Comparison of ENCODE assay signal across 1 cellular context in the genomic region with DNA sequence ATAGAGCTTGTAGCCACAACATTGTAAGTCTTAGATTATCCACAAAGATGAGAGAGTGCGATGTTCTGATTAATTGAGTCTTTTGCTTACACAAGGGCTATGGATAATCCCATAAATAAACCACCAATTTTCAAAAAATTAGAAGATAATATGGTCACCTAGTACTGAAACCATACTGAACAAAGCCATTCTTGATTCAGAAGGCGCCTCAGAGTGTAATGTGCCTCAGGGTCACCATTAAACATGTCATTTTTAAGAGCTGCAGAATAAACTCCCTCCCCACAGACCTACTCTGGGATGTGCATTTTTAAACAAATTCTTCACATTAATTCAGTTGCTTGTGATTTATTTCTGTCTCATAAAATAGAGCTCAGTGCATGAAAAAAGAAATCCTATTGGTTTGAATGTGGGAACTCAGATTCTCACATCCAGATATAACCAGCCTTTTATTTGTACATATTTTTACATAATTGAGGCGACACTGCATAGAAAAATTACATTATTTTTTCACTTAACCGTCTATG.
TF ChIP-seq lines count a peak whose summit lies in the region.

No MANE protein-coding gene starts in this region.

TF ChIP-seq in HepG2, 621 proteins besides CTCF, POLR2A, EP300 and RAD21 (continued from another document):
- TF ChIP-seq, protein P1, sequence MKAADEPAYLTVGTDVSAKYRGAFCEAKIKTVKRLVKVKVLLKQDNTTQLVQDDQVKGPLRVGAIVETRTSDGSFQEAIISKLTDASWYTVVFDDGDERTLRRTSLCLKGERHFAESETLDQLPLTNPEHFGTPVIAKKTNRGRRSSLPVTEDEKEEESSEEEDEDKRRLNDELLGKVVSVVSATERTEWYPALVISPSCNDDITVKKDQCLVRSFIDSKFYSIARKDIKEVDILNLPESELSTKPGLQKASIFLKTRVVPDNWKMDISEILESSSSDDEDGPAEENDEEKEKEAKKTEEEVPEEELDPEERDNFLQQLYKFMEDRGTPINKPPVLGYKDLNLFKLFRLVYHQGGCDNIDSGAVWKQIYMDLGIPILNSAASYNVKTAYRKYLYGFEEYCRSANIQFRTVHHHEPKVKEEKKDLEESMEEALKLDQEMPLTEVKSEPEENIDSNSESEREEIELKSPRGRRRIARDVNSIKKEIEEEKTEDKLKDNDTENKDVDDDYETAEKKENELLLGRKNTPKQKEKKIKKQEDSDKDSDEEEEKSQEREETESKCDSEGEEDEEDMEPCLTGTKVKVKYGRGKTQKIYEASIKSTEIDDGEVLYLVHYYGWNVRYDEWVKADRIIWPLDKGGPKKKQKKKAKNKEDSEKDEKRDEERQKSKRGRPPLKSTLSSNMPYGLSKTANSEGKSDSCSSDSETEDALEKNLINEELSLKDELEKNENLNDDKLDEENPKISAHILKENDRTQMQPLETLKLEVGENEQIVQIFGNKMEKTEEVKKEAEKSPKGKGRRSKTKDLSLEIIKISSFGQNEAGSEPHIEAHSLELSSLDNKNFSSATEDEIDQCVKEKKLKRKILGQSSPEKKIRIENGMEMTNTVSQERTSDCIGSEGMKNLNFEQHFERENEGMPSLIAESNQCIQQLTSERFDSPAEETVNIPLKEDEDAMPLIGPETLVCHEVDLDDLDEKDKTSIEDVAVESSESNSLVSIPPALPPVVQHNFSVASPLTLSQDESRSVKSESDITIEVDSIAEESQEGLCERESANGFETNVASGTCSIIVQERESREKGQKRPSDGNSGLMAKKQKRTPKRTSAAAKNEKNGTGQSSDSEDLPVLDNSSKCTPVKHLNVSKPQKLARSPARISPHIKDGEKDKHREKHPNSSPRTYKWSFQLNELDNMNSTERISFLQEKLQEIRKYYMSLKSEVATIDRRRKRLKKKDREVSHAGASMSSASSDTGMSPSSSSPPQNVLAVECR (CRISPR knock-in tag; IDR thresholded peaks at IDR 0.05; ENCODE audit: borderline replicate concordance) = no peak
- TF ChIP-seq, protein P2, sequence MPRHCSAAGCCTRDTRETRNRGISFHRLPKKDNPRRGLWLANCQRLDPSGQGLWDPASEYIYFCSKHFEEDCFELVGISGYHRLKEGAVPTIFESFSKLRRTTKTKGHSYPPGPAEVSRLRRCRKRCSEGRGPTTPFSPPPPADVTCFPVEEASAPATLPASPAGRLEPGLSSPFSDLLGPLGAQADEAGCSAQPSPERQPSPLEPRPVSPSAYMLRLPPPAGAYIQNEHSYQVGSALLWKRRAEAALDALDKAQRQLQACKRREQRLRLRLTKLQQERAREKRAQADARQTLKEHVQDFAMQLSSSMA (CRISPR knock-in tag; IDR thresholded peaks at IDR 0.05) = no peak
- TF ChIP-seq KLF12 (CRISPR knock-in tag; IDR thresholded peaks at IDR 0.05; ENCODE audit: borderline replicate concordance) = no peak
- no peak for TF ChIP-seq MYNN (CRISPR knock-in tag; IDR thresholded peaks at IDR 0.05; ENCODE audit: low read depth)
- TF ChIP-seq ETV5 (CRISPR knock-in tag; IDR thresholded peaks at IDR 0.05; ENCODE audit: borderline replicate concordance) = no peak
- no peak for TF ChIP-seq STAT5B (CRISPR knock-in tag; IDR thresholded peaks at IDR 0.05)
- TF ChIP-seq, protein P3, sequence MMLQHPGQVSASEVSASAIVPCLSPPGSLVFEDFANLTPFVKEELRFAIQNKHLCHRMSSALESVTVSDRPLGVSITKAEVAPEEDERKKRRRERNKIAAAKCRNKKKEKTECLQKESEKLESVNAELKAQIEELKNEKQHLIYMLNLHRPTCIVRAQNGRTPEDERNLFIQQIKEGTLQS (CRISPR knock-in tag; IDR thresholded peaks at IDR 0.05) = no peak
- TF ChIP-seq, protein P4, sequence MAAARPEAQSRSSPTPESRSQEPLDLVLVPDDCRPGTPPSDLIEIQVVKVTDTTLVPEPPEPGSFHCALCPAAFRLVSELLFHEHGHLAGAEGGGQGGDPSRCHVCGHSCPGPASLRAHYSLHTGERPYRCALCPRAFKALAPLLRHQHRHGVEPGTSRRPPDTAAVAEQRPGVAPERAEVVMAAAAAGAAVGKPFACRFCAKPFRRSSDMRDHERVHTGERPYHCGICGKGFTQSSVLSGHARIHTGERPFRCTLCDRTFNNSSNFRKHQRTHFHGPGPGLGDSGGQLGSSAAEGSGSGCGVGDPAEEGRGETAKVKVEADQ (CRISPR knock-in tag; IDR thresholded peaks at IDR 0.05; ENCODE audit: borderline replicate concordance) = no peak
- no peak for TF ChIP-seq SOX5 (CRISPR knock-in tag; IDR thresholded peaks at IDR 0.05; ENCODE audit: borderline replicate concordance)
